ENCODE assay signal across 12 cellular contexts in the genomic region with DNA sequence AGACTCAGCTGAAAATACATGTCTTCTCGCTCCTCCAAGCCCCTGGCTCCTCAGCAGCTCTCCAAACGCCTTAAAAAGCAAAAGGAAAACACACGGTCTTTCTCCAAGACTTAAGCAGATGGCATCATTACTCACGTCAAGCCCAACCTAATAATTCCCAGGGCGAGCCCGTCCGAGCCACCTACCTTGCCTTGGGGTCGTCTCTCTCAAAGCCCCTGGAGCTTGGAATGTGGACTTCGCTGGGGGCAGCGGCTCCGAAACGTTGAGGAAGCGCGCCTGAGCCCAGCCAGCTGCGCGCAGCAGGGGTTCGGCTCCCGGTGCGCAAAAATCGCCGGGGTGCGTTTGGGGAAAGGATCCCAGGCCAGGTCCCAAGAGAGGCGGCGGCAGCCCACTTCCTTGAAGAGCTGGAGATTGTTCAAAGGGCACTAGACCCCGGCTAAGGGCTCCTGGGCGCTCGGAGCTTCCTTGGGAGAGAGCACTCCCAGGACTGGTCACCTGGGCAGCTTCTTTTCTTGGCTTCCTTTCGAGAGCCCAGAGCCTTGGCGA. TPM values are rescaled to one million over a fixed set of nuclear protein-coding genes. Genes with fewer than 3 reads are reported as not detected.
DNase-seq lines count a peak whose midpoint lies in the region; ATAC-seq, FAIRE-seq and TF ChIP-seq lines count a peak whose summit lies in the region.
"Had no signal": no experiment of that assay in that cellular context is flagged by ENCODE, and none has a peak within 500 bp of the region (broad histone marks: within the 10 kb centered on the region; RNA-seq: fewer than 3 reads in every experiment).

No MANE protein-coding gene starts in this region.

- no peaks in the 10 kb centered on the region for H3K9me3 Mint-ChIP-seq in activated T-cell treated with anti-CD3 and anti-CD28 coated beads, Interleukin-2, amount 50 U/mL, for 4 hours

- FAIRE-seq in kidney (lab: Jason Lieb, UNC) = no peak

- peak overlapping the region; percentile 38 for H3K4me3 Mint-ChIP-seq in activated T-cell treated with anti-CD3 and anti-CD28 coated beads, Interleukin-2, amount 50 U/mL, for 4 hours

- peaks cover 59% of the 10 kb centered on the region for H3K27me3 Mint-ChIP-seq in activated T-cell treated with anti-CD3 and anti-CD28 coated beads, Interleukin-2, amount 50 U/mL, for 4 hours (ENCODE audit: low read depth)

- H3K27me3 ChIP-seq in tibial artery = peaks cover 0 to 15% of the 10 kb centered on the region in 2 donors
- H3K27me3 ChIP-seq in adrenal gland = peaks cover 27% of the 10 kb centered on the region

- peaks cover 0 to 3% of the 10 kb centered on the region in 2 donors for H3K4me1 ChIP-seq in kidney (ENCODE audit: control insufficient read depth in 1 of 2, insufficient read depth in 1 of 2, low read depth in 1 of 2, low read length in 2 of 2)
- peaks cover 0 to 57% (median 20%) of the 10 kb centered on the region in 4 donors for H3K4me1 ChIP-seq in tibial artery
- H3K4me1 ChIP-seq in adrenal gland (replicated peaks in 1 of 2) = peaks cover 0 to 11% of the 10 kb centered on the region in 2 donors

- no peak for DNase-seq in activated T-cell treated with anti-CD3 and anti-CD28 coated beads, Interleukin-2, amount 50 U/mL, for 4 hours
- DNase-seq in activated T-cell treated with anti-CD3 and anti-CD28 coated beads for 4 hours (no peak), astrocyte of the cerebellum (ENCODE audit: low read depth) (no peak), kidney (peak; percentile 58), tibial artery (no peak), adrenal gland (no peak)
- DNase-seq in stimulated activated naive CD4-positive, alpha-beta T cell treated with Interleukin-2 at 50 U/mL for 16 hours (lab: John Stamatoyannopoulos, UW) = no peak
- DNase-seq: activated CD4-positive, alpha-beta T cell treated with anti-CD3 and anti-CD28 coated beads, Interleukin-2, amount 50 U/mL, for 48 hours; left cardiac atrium; NCI-H446 treated with DMSO at 0.1 percent for 48 hours had no signal

- no peak overlapping the region for H3K9ac ChIP-seq in kidney (ENCODE audit: low read length in 2 of 2)

- TF ChIP-seq CTCF in astrocyte of the cerebellum (IDR thresholded peaks at IDR 0.05; ENCODE audit: low read depth, low read length, missing control alignments) (no peak), kidney (IDR thresholded peaks at IDR 0.05; ENCODE audit: borderline replicate concordance, extremely low read depth, insufficient read depth) (no peak), tibial artery (IDR thresholded peaks at IDR 0.05) (no peak), adrenal gland (IDR thresholded peaks at IDR 0.05) (no peak)

- TF ChIP-seq POLR2A in adrenal gland (IDR thresholded peaks at IDR 0.05) = no peak

- no peaks in the 10 kb centered on the region for H3K9me3 ChIP-seq in kidney (ENCODE audit: control insufficient read depth in 1 of 2, low read length in 2 of 2)
- H3K9me3 ChIP-seq in tibial artery = no peaks in the 10 kb centered on the region
- H3K9me3 ChIP-seq in adrenal gland (replicated peaks in 1 of 3) = no peaks in the 10 kb centered on the region

- H3K27ac ChIP-seq in kidney (ENCODE audit: low read depth in 2 of 2, low read length in 2 of 2) (no peak overlapping the region), tibial artery (peak overlapping the region in 1 of 2 donors; percentile 43), adrenal gland (no peak overlapping the region)

- intact Hi-C loops in kidney (cut with DNase I) = loop anchor here (5.0 kb wide), 1 partner anchor 491 kb away; no protein-coding TSS in a partner anchor
- intact Hi-C loops in tibial artery (cut with DNase I; ENCODE audit: low total_unique reads) = loop anchor here (2.0 kb wide), 1 partner anchor 493 kb away; no protein-coding TSS in a partner anchor
- intact Hi-C loops in adrenal gland (cut with DNase I) = loop anchor here (2.0 to 5.0 kb wide), 2 partner anchors 491 to 493 kb away; no protein-coding TSS in a partner anchor

- peaks cover 9% of the 10 kb centered on the region for H3K4me1 Mint-ChIP-seq in activated T-cell treated with anti-CD3 and anti-CD28 coated beads, Interleukin-2, amount 50 U/mL, for 4 hours (ENCODE audit: low read depth)

- H3K4me3 ChIP-seq in astrocyte of the cerebellum (ENCODE audit: low read depth, low read length) (peak overlapping the region; percentile 40), kidney (ENCODE audit: low read length in 2 of 2) (no peak overlapping the region), tibial artery (peak overlapping the region; percentile 51 to 55), adrenal gland (peak overlapping the region in 1 of 4 donors; percentile 48)

- WGBS in adrenal gland, 4 donors = 5 to 32% (median 6%) methylated on average over 4 to 29 of the region's 29 CpGs

- in situ Hi-C loops in astrocyte of the cerebellum (cut with HindIII; ENCODE audit: low sequenced_read_pairs) = loop anchor here (25.0 kb wide), 1 partner anchor 506 kb away; no protein-coding TSS in a partner anchor

- no peaks in the 10 kb centered on the region for H3K36me3 Mint-ChIP-seq in activated T-cell treated with anti-CD3 and anti-CD28 coated beads, Interleukin-2, amount 50 U/mL, for 4 hours (ENCODE audit: insufficient read depth)

- ATAC-seq in activated T-cell treated with anti-CD3 and anti-CD28 coated beads, Interleukin-2, amount 50 U/mL, for 4 hours = no peak
- no peak for ATAC-seq in GM19395 (IDR thresholded peaks at IDR 0.05; ENCODE audit: unreplicated experiment)

- H3K36me3 ChIP-seq in kidney (ENCODE audit: control insufficient read depth in 1 of 2, insufficient read depth in 2 of 2, low read length in 2 of 2) = no peaks in the 10 kb centered on the region
- H3K36me3 ChIP-seq in tibial artery = no peaks in the 10 kb centered on the region
- no peaks in the 10 kb centered on the region for H3K36me3 ChIP-seq in adrenal gland (replicated peaks in 1 of 2)

RNA-seq across cellular contexts. Expression of gene DRD1, which starts 0.4 kb away (rescaled TPM):
- under 1 TPM in 1 of 3 donors, not detected in 2; 0.05 TPM for total RNA-seq in activated T-cell treated with anti-CD3 and anti-CD28 coated beads, Interleukin-2, amount 50 U/mL, for 4 hours
- 0.25 TPM for total RNA-seq in kidney
- polyA plus RNA-seq in kidney (ENCODE audit: insufficient read depth, low read depth, low replicate concordance) = 0.28 TPM
- total RNA-seq in adrenal gland = 1 to 10 TPM in 1 of 8 donors, under 1 TPM in 7; 0.19 to 1.3 (median 0.42) TPM
- under 1 TPM; 0.09 to 0.24 (median 0.16) TPM for polyA plus RNA-seq in adrenal gland
- total RNA-seq: renal cortical epithelial cell had no signal

RNA-seq across cellular contexts. Expression of gene SFXN1, which starts 34.8 kb away (rescaled TPM):
- 100 to 1,000 TPM; 345 to 411 (median 373) TPM for total RNA-seq in activated T-cell treated with anti-CD3 and anti-CD28 coated beads, Interleukin-2, amount 50 U/mL, for 4 hours
- total RNA-seq in kidney (35.4 TPM), adrenal gland (10 to 100 TPM; 34.0 to 84.4 (median 57.6) TPM)
- polyA plus RNA-seq in kidney (ENCODE audit: insufficient read depth, low read depth, low replicate concordance) (33.4 TPM), adrenal gland (100 to 1,000 TPM in 1 of 3 donors, 10 to 100 TPM in 2; 10.1 to 102 (median 10.4) TPM)

Comparison
In these comparisons a context has a peak if more than half of its experiments do, and no peak if none do; other contexts are left out.
1. H3K4me3 ChIP-seq: peak in astrocyte of the cerebellum (single experiment) and tibial artery (2 of 2); none in kidney (0 of 2).